Comparison of ENCODE assay signal across 21 cellular contexts in the genomic region with DNA sequence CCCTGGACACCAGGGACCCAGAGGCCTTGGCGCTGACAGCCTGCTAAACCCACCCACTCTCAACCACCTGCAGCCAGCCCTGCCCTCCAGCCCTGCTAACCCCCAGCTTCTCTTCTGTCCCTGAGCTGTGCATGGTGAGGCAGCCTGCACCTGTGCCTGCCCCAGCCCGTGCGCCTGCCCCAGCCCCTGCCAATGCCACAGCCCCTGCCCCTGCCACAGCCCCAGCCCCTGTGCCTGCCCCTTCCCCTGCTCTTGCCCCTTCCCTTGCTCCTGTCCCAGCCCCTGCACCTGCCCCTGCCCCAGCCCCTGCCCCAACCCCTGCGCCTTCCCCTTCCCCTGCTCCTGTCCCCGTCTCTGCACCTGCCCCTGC.
"Had no signal": no experiment of that assay in that cellular context is flagged by ENCODE, and none has a peak within 500 bp of the region (broad histone marks: within the 10 kb centered on the region; RNA-seq: fewer than 3 reads in every experiment).

No MANE protein-coding gene starts in this region.

- H3K4me1 Mint-ChIP-seq: naive thymus-derived CD4-positive, alpha-beta T cell; nephron; stimulated activated naive B cell treated with anti-CD40 and anti-IgM and Interleukin-4, amounts not matched to agents 10 μg/mL and 1 μg/mL and 100 μg/mL, for 72 hours had no signal

- ATAC-seq: left lobe of liver; naive thymus-derived CD4-positive, alpha-beta T cell; sciatic nerve; stimulated activated naive B cell treated with anti-CD40 and anti-IgM and Interleukin-4, amounts not matched to agents 10 μg/mL and 1 μg/mL and 100 μg/mL, for 72 hours had no signal

- H3K27ac Mint-ChIP-seq: naive thymus-derived CD4-positive, alpha-beta T cell; nephron; neural progenitor cell; stimulated activated naive B cell treated with anti-CD40 and anti-IgM and Interleukin-4, amounts not matched to agents 10 μg/mL and 1 μg/mL and 100 μg/mL, for 72 hours had no signal

- H3K4me3 Mint-ChIP-seq: naive thymus-derived CD4-positive, alpha-beta T cell; nephron; neural progenitor cell; stimulated activated naive B cell treated with anti-CD40 and anti-IgM and Interleukin-4, amounts not matched to agents 10 μg/mL and 1 μg/mL and 100 μg/mL, for 72 hours had no signal

- H3K9me3 Mint-ChIP-seq: nephron; neural progenitor cell; stimulated activated naive B cell treated with anti-CD40 and anti-IgM and Interleukin-4, amounts not matched to agents 10 μg/mL and 1 μg/mL and 100 μg/mL, for 72 hours had no signal

- DNase-seq: dermis blood vessel endothelial cell; effector memory CD4-positive, alpha-beta T cell; erythroblast; esophagus squamous epithelium; foreskin melanocyte; kidney; mesenchymal stem cell; midbrain; naive thymus-derived CD4-positive, alpha-beta T cell; nucleus accumbens; stimulated activated CD4-positive, alpha-beta T cell treated with anti-CD3 and anti-CD28 coated beads, Interleukin-12 subunit alpha, Interleukin-12 subunit beta, amount 100 ng/mL, for 4 hours; stimulated activated CD4-positive, alpha-beta T cell treated with anti-CD3 and anti-CD28 coated beads, Interleukin-1b, Interleukin-23, amount 100 ng/mL, for 48 hours; stimulated activated CD4-positive, alpha-beta T cell treated with anti-CD3 and anti-CD28 coated beads, Interleukin-4, amount 100 ng/mL, for 24 hours; stimulated activated naive B cell treated with anti-CD40 and anti-IgM and Interleukin-4, amounts not matched to agents 10 μg/mL and 1 μg/mL and 100 μg/mL, for 72 hours; stomach; thyroid gland; trophoblast cell had no signal

- H3K36me3 Mint-ChIP-seq: naive thymus-derived CD4-positive, alpha-beta T cell; neural progenitor cell; stimulated activated naive B cell treated with anti-CD40 and anti-IgM and Interleukin-4, amounts not matched to agents 10 μg/mL and 1 μg/mL and 100 μg/mL, for 72 hours had no signal
